8 cellular contexts compared by ENCODE assay signal in the genomic region with DNA sequence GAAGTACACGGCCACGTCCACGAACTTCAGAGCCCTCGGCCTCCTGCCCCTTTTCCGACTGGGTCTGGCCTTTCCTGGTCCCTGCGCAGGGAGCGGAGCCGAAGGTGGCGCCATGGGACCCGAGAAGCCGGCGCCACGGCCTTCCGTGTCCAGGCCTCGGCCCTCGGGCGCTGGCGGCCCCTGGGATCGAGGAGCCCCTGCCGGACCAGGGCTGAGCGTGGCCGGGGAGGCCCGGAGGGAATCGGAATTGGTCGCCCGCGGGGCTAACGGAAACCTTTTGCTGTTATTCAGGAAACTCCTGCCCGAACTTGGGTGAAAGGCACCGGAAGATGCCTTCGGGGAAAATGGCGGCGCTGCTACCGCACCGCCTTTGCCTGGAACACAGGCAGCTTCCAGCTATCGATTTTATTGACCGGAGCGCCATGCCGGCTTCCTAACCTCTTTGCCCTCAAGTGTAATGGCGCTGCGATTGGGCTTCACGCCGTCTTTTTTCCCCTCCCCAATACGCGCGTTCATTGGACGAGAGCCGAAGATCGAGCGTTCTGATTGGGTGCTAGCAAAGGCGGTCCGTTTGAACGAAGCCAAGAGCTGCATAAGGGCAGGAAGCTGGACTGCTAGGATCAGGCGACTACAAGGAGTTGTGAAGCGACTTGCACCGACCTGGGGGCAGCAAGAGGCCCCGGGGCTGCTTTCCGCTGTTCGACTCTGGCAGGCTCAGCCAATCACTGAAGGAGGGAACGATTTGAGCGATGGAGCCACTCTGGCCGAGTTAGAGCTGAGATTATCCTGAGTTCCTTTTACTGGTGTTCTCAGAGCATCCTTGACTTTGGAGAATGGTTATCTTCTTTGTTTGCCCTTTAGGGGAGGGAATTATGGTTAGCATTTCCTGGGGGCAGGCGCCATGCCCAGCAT. TPM values are rescaled to one million over a fixed set of nuclear protein-coding genes. Genes with fewer than 3 reads are reported as not detected.
DNase-seq lines count a peak whose midpoint lies in the region; ATAC-seq and TF ChIP-seq lines count a peak whose summit lies in the region.

A gene (minus strand): TSS at position 462 of the 912 bp plus-strand sequence. CDS start 348 bp downstream, at position 114.

- H3K27ac Mint-ChIP-seq in WTC11 (peak within 1 kb of the TSS; percentile 97), immature natural killer cell (peak within 1 kb of the TSS; percentile 89 to 98 (median 93))

- CTCF ChIA-PET in AG04449 (lab: Yijun Ruan, JAX) = interaction anchor here (0.8 to 3.7 kb wide), 9 partner anchors 9 to 201 kb away, joined by 3 to 45 read pairs (median 3); a partner anchor contains a TSS
- CTCF ChIA-PET in WTC11 (lab: Charles Lee) = interaction anchor here (0.6 to 3.8 kb wide), 14 partner anchors 12 to 498 kb away, joined by 3 to 18 read pairs (median 4); a partner anchor contains a TSS

- no peak for TF ChIP-seq CTCF in AG04449 (IDR thresholded peaks at IDR 0.05; ENCODE audit: insufficient read depth, low read length, missing control alignments)
- no peak for TF ChIP-seq CTCF in WTC11 (IDR thresholded peaks at IDR 0.05)
- TF ChIP-seq CTCF in cardiac fibroblast (IDR thresholded peaks at IDR 0.05; ENCODE audit: low read depth, low read length) = no peak

- POLR2A ChIA-PET in AG04449 (lab: Yijun Ruan, JAX) = interaction anchor here (0.5 to 1.2 kb wide), 7 partner anchors 11 to 75 kb away, joined by 3 read pairs; a partner anchor contains a TSS
- POLR2A ChIA-PET in WTC11 (lab: Charles Lee) = interaction anchor here (0.6 to 2.3 kb wide), 15 partner anchors 8 to 269 kb away, joined by 3 to 14 read pairs (median 4); a partner anchor contains a TSS

- peak; percentile 78 for DNase-seq in AG04449 (ENCODE audit: low read depth, low spot score)
- peak; percentile 92 for DNase-seq in NCI-H226
- DNase-seq in WTC11 (ENCODE audit: low spot score) = peak; percentile 96
- DNase-seq in cardiac fibroblast (ENCODE audit: low read depth in 2 of 2) = peak; percentile 98
- DNase-seq in immature natural killer cell = peak; percentile 95 to 96 (median 96)
- peak; percentile 97 for DNase-seq in smooth muscle cell of the brain vasculature (ENCODE audit: low read depth, low spot score)

- H3K27me3 Mint-ChIP-seq in WTC11 (ENCODE audit: low read depth) (no peaks in the 10 kb centered on the region; the same call in 1 of the 2 replicates), immature natural killer cell (ENCODE audit: low read depth in 3 of 3) (peaks cover 4 to 6% (median 4%) of the 10 kb centered on the region in 3 donors)

- H3K36me3 Mint-ChIP-seq in WTC11 (peaks cover 15% of the 10 kb centered on the region), immature natural killer cell (peaks cover 7 to 8% (median 8%) of the 10 kb centered on the region in 3 donors)

- ATAC-seq in GM18907 (IDR thresholded peaks at IDR 0.05; ENCODE audit: unreplicated experiment) (peak; percentile 89), HG03159 (IDR thresholded peaks at IDR 0.05; ENCODE audit: unreplicated experiment) (peak; percentile 88), WTC11 (peak; percentile 93)

- peak within 1 kb of the TSS; percentile 84 for H3K4me3 Mint-ChIP-seq in WTC11
- peak within 1 kb of the TSS; percentile 89 to 96 (median 92) for H3K4me3 Mint-ChIP-seq in immature natural killer cell

- H3K4me1 Mint-ChIP-seq in WTC11 = peaks cover 3% of the 10 kb centered on the region; the same call in 1 of the 2 replicates
- H3K4me1 Mint-ChIP-seq in immature natural killer cell = peaks cover 13 to 14% of the 10 kb centered on the region in 2 donors

- H3K9me3 Mint-ChIP-seq in WTC11 = no peaks in the 10 kb centered on the region
- no peaks in the 10 kb centered on the region for H3K9me3 Mint-ChIP-seq in immature natural killer cell

- H3K4me3 ChIP-seq in AG04449 (ENCODE audit: low read depth, low read length) (peak within 1 kb of the TSS; percentile 76), cardiac fibroblast (replicated peaks in 1 of 2; ENCODE audit: low read depth in 2 of 2, low read length in 2 of 2) (peak within 1 kb of the TSS; percentile 88 to 89)

TF ChIP-seq in WTC11, 78 proteins besides CTCF, POLR2A, EP300 and RAD21 (continues in another document):
- no peak for TF ChIP-seq ZNF121 (CRISPR knock-in tag; IDR thresholded peaks at IDR 0.05)
- TF ChIP-seq, protein P1, sequence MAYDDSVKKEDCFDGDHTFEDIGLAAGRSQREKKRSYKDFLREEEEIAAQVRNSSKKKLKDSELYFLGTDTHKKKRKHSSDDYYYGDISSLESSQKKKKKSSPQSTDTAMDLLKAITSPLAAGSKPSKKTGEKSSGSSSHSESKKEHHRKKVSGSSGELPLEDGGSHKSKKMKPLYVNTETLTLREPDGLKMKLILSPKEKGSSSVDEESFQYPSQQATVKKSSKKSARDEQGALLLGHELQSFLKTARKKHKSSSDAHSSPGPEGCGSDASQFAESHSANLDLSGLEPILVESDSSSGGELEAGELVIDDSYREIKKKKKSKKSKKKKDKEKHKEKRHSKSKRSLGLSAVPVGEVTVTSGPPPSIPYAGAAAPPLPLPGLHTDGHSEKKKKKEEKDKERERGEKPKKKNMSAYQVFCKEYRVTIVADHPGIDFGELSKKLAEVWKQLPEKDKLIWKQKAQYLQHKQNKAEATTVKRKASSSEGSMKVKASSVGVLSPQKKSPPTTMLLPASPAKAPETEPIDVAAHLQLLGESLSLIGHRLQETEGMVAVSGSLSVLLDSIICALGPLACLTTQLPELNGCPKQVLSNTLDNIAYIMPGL (CRISPR knock-in tag; IDR thresholded peaks at IDR 0.05) = peak; percentile 97
- peak; percentile 100 for TF ChIP-seq NFYB (CRISPR knock-in tag; conservative IDR thresholded peaks at IDR 0.05; ENCODE audit: low read depth)
- no peak for TF ChIP-seq ZNF232 (CRISPR knock-in tag; IDR thresholded peaks at IDR 0.05)
- TF ChIP-seq OVOL2 (CRISPR knock-in tag; IDR thresholded peaks at IDR 0.05; ENCODE audit: borderline replicate concordance) = no peak
- TF ChIP-seq NR3C1 (CRISPR knock-in tag; conservative IDR thresholded peaks at IDR 0.05; ENCODE audit: low read depth) = no peak
- TF ChIP-seq NFATC4 (CRISPR knock-in tag; IDR thresholded peaks at IDR 0.05) = no peak
- TF ChIP-seq, protein P2, sequence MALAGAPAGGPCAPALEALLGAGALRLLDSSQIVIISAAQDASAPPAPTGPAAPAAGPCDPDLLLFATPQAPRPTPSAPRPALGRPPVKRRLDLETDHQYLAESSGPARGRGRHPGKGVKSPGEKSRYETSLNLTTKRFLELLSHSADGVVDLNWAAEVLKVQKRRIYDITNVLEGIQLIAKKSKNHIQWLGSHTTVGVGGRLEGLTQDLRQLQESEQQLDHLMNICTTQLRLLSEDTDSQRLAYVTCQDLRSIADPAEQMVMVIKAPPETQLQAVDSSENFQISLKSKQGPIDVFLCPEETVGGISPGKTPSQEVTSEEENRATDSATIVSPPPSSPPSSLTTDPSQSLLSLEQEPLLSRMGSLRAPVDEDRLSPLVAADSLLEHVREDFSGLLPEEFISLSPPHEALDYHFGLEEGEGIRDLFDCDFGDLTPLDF (CRISPR knock-in tag; IDR thresholded peaks at IDR 0.05) = no peak
- TF ChIP-seq, protein P3, sequence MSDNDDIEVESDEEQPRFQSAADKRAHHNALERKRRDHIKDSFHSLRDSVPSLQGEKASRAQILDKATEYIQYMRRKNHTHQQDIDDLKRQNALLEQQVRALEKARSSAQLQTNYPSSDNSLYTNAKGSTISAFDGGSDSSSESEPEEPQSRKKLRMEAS (CRISPR knock-in tag; IDR thresholded peaks at IDR 0.05) = peak; percentile 48; the same call in 1 of the 2 replicates
- TF ChIP-seq KAT7 (CRISPR knock-in tag; IDR thresholded peaks at IDR 0.05; ENCODE audit: borderline replicate concordance) = 0 out of 2 replicates have a peak, but pooled peaks have one; percentile 81
- TF ChIP-seq, protein P4, sequence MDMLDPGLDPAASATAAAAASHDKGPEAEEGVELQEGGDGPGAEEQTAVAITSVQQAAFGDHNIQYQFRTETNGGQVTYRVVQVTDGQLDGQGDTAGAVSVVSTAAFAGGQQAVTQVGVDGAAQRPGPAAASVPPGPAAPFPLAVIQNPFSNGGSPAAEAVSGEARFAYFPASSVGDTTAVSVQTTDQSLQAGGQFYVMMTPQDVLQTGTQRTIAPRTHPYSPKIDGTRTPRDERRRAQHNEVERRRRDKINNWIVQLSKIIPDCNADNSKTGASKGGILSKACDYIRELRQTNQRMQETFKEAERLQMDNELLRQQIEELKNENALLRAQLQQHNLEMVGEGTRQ (CRISPR knock-in tag; IDR thresholded peaks at IDR 0.05) = no peak
- TF ChIP-seq SP1 (CRISPR knock-in tag; conservative IDR thresholded peaks at IDR 0.05) = peak; percentile 73; the same call in 1 of the 2 replicates
- no peak; the same call in 1 of the 2 replicates for TF ChIP-seq CREM (CRISPR knock-in tag; IDR thresholded peaks at IDR 0.05)
- no peak for TF ChIP-seq RORB (CRISPR knock-in tag; IDR thresholded peaks at IDR 0.05)
- TF ChIP-seq HMGA2 (CRISPR knock-in tag; IDR thresholded peaks at IDR 0.05) = 0 out of 2 replicates have a peak, but pooled peaks have one; percentile 7
- no peak for TF ChIP-seq ZNF416 (CRISPR knock-in tag; IDR thresholded peaks at IDR 0.05)
- TF ChIP-seq, protein P5, sequence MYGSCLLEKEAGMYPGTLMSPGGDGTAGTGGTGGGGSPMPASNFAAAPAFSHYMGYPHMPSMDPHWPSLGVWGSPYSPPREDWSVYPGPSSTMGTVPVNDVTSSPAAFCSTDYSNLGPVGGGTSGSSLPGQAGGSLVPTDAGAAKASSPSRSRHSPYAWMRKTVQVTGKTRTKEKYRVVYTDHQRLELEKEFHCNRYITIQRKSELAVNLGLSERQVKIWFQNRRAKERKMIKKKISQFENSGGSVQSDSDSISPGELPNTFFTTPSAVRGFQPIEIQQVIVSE (CRISPR knock-in tag; IDR thresholded peaks at IDR 0.05; ENCODE audit: borderline replicate concordance) = no peak
- peak; percentile 55; the same call in 1 of the 2 replicates for TF ChIP-seq FOXK1 (CRISPR knock-in tag; IDR thresholded peaks at IDR 0.05)
- TF ChIP-seq ZNF219 (CRISPR knock-in tag; IDR thresholded peaks at IDR 0.05; ENCODE audit: borderline replicate concordance) = 0 out of 2 replicates have a peak, but pooled peaks have one; percentile 7
- TF ChIP-seq, protein P6, sequence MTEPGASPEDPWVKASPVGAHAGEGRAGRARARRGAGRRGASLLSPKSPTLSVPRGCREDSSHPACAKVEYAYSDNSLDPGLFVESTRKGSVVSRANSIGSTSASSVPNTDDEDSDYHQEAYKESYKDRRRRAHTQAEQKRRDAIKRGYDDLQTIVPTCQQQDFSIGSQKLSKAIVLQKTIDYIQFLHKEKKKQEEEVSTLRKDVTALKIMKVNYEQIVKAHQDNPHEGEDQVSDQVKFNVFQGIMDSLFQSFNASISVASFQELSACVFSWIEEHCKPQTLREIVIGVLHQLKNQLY (CRISPR knock-in tag; IDR thresholded peaks at IDR 0.05) = no peak

RNA-seq across cellular contexts. Expression of the gene that starts here (rescaled TPM):
- total RNA-seq in WTC11 (2021) = 13.2 to 16.3 TPM (median 15.9 TPM) in 3 replicates
- polyA plus RNA-seq in immature natural killer cell = 10 to 100 TPM in 1 of 3 donors, 1 to 10 TPM in 2; 7.5 to 14.7 (median 8.4) TPM

Comparison
In these comparisons a context has a peak if more than half of its experiments do, and no peak if none do; other contexts are left out.
1. Peak in every context shown above with its lines: DNase-seq, ATAC-seq and H3K4me3 ChIP-seq.